In genomic region chr3:58028902-58029301, GRCh38 we compare ENCODE assay signal across 1 cellular context.
TF ChIP-seq lines count a peak whose summit lies in the region.

No MANE protein-coding gene starts in this region.

TF ChIP-seq in HepG2, 621 proteins besides CTCF, POLR2A, EP300 and RAD21:
- TF ChIP-seq ZNF652 (CRISPR knock-in tag; IDR thresholded peaks at IDR 0.05; ENCODE audit: borderline replicate concordance, low read depth): peak; percentile 73; the same call in 1 of the 2 replicates
- no peak for TF ChIP-seq NFIB (CRISPR knock-in tag; IDR thresholded peaks at IDR 0.05; ENCODE audit: borderline replicate concordance)
- TF ChIP-seq ZNF770 (CRISPR knock-in tag; IDR thresholded peaks at IDR 0.05): peak; percentile 22; the same call in 1 of the 2 replicates
- TF ChIP-seq ZKSCAN5 (CRISPR knock-in tag; IDR thresholded peaks at IDR 0.05): no peak
